Comparison of ENCODE assay signal across 8 cellular contexts in genomic region chr11:22624742-22625447, GRCh38. TPM values are rescaled to one million over a fixed set of nuclear protein-coding genes. Genes with fewer than 3 reads are reported as not detected.
DNase-seq lines count a peak whose midpoint lies in the region; ATAC-seq and TF ChIP-seq lines count a peak whose summit lies in the region.

No MANE protein-coding gene starts in this region.

- peaks cover 33% of the 10 kb centered on the region for H3K4me1 Mint-ChIP-seq in activated CD4-positive, alpha-beta T cell treated with anti-CD3 and anti-CD28 coated beads for 36 hours

- H3K9me3 Mint-ChIP-seq in activated CD4-positive, alpha-beta T cell treated with anti-CD3 and anti-CD28 coated beads for 36 hours (ENCODE audit: low read depth), result peaks cover under 1% of the 10 kb centered on the region

- no peaks in the 10 kb centered on the region for H3K36me3 ChIP-seq in duodenal mucosa (ENCODE audit: control insufficient read depth in 1 of 2, insufficient read depth in 2 of 2, low read length in 2 of 2)
- no peaks in the 10 kb centered on the region for H3K36me3 ChIP-seq in lung (ENCODE audit: control insufficient read depth in 2 of 2, insufficient read depth in 2 of 2, low read length in 2 of 2)

- CTCF ChIA-PET in activated CD4-positive, alpha-beta T cell treated with anti-CD3 and anti-CD28 coated beads for 36 hours (lab: Charles Lee), result interaction anchor here (0.8 to 1.4 kb wide), 4 partner anchors 32 to 205 kb away, joined by 3 to 6 read pairs (median 4); partner anchors contain the start of gene SVIP

- no peaks in the 10 kb centered on the region for H3K27me3 Mint-ChIP-seq in activated CD4-positive, alpha-beta T cell treated with anti-CD3 and anti-CD28 coated beads for 36 hours

- peak; percentile 54 for TF ChIP-seq CTCF in AG10803 (conservative IDR thresholded peaks at IDR 0.05; ENCODE audit: low read length)
- TF ChIP-seq CTCF in lung (IDR thresholded peaks at IDR 0.05; ENCODE audit: control extremely low read depth, extremely low read depth), result peak; percentile 7

- H3K4me1 ChIP-seq in duodenal mucosa (ENCODE audit: control insufficient read depth in 1 of 2, insufficient read depth in 2 of 2, low read length in 2 of 2) (peaks cover 11 to 22% of the 10 kb centered on the region in 2 donors), lung (ENCODE audit: control insufficient read depth in 2 of 2, insufficient read depth in 2 of 2, low read length in 2 of 2) (peaks cover 0 to 3% of the 10 kb centered on the region in 2 donors)

- intact Hi-C loops in activated CD4-positive, alpha-beta T cell treated with anti-CD3 and anti-CD28 coated beads for 36 hours (cut with DNase I, micrococcal nuclease), result loop anchor here (1.0 to 2.0 kb wide), 3 partner anchors 78 to 204 kb away; partner anchors contain the start of gene SVIP (in 2 of the 2)

- no peaks in the 10 kb centered on the region for H3K27me3 ChIP-seq in duodenal mucosa (ENCODE audit: control insufficient read depth in 1 of 2, insufficient read depth in 2 of 2, low read length in 2 of 2)
- H3K27me3 ChIP-seq in lung (ENCODE audit: control insufficient read depth, insufficient read depth), result no peaks in the 10 kb centered on the region

- H3K9me3 ChIP-seq in duodenal mucosa (ENCODE audit: control insufficient read depth in 1 of 2, low read length in 2 of 2) (no peaks in the 10 kb centered on the region), lung (ENCODE audit: control insufficient read depth in 2 of 2, insufficient read depth in 1 of 2, low read length in 1 of 2) (no peaks in the 10 kb centered on the region)

- H3K4me3 ChIP-seq in AG10803 (ENCODE audit: low read length), result peak overlapping the region; percentile 87
- H3K4me3 ChIP-seq in duodenal mucosa (ENCODE audit: low read depth in 1 of 2, low read length in 2 of 2), result peak overlapping the region; percentile 93
- H3K4me3 ChIP-seq in lung, result peak overlapping the region; percentile 87

- POLR2A ChIA-PET in activated CD4-positive, alpha-beta T cell treated with anti-CD3 and anti-CD28 coated beads for 36 hours (lab: Charles Lee), result no interaction called here

- H3K4me3 Mint-ChIP-seq in activated CD4-positive, alpha-beta T cell treated with anti-CD3 and anti-CD28 coated beads for 36 hours, result peak overlapping the region; percentile 97

- DNase-seq in AG10803 (ENCODE audit: low read depth) (peak; percentile 49), NCI-H2171 treated with DMSO at 0.1 percent for 48 hours (lab: John Stamatoyannopoulos, UW) (peak; percentile 91), lung (ENCODE audit: low spot score) (peak; percentile 58)
- peak; percentile 79 for DNase-seq in activated CD4-positive, alpha-beta T cell treated with anti-CD3 and anti-CD28 coated beads for 36 hours
- DNase-seq in stimulated activated CD8-positive, alpha-beta memory T cell treated with anti-CD3 and anti-CD28 coated beads, Interleukin-12 subunit alpha, Interleukin-12 subunit beta, amount 100 ng/mL, for 24 hours (ENCODE audit: extremely low read depth), result peak; percentile 16

- peak overlapping the region; percentile 98 for H3K27ac Mint-ChIP-seq in activated CD4-positive, alpha-beta T cell treated with anti-CD3 and anti-CD28 coated beads for 36 hours

- 5 to 6% methylated on average over 31 of the region's 31 CpGs for WGBS in lung, 2 donors

- ATAC-seq in GM18870 (IDR thresholded peaks at IDR 0.05; ENCODE audit: unreplicated experiment) (peak; percentile 31), HG03139 (IDR thresholded peaks at IDR 0.05; ENCODE audit: unreplicated experiment) (peak; percentile 45), lung (ENCODE audit: insufficient read depth, low FRiP score) (peak; percentile 73)
- ATAC-seq in activated CD4-positive, alpha-beta T cell treated with anti-CD3 and anti-CD28 coated beads for 36 hours, result peak; percentile 57

- peak overlapping the region; percentile 78 to 86 for H3K9ac ChIP-seq in duodenal mucosa (ENCODE audit: low read depth in 1 of 2, low read length in 2 of 2)

- H3K36me3 Mint-ChIP-seq in activated CD4-positive, alpha-beta T cell treated with anti-CD3 and anti-CD28 coated beads for 36 hours (ENCODE audit: low read depth), result peaks cover 31% of the 10 kb centered on the region

- peak overlapping the region; percentile 97 for H3K27ac ChIP-seq in duodenal mucosa (ENCODE audit: low read depth, low read length)
- peak overlapping the region; percentile 91 to 97 for H3K27ac ChIP-seq in lung (ENCODE audit: low read depth in 1 of 2, low read length in 1 of 2)

RNA-seq across cellular contexts. Expression of gene FANCF, which starts 0.7 kb away (rescaled TPM):
- 10 to 100 TPM; 10.3 to 13.7 TPM for total RNA-seq in activated CD4-positive, alpha-beta T cell treated with anti-CD3 and anti-CD28 coated beads for 36 hours
- total RNA-seq in lung, result 10 to 100 TPM; 11.7 to 12.8 TPM
- 1 to 10 TPM; 5.4 to 5.8 TPM for polyA plus RNA-seq in lung

RNA-seq across cellular contexts. Expression of gene GAS2, which starts 41.5 kb away (rescaled TPM):
- total RNA-seq in activated CD4-positive, alpha-beta T cell treated with anti-CD3 and anti-CD28 coated beads for 36 hours, result 1 to 10 TPM; 1.3 to 1.4 TPM
- 1 to 10 TPM; 1.6 to 9.8 TPM for total RNA-seq in lung
- polyA plus RNA-seq in lung, result under 1 TPM; 0.58 to 0.75 TPM

Comparison
In these comparisons a context has a peak if more than half of its experiments do, and no peak if none do; other contexts are left out.
1. Peak in every context shown above with its lines: DNase-seq, ATAC-seq, H3K4me3 ChIP-seq and H3K27ac ChIP-seq.
2. DNase-seq: peak in every context shown above with its lines; median percentile 91 in NCI-H2171 treated with DMSO at 0.1 percent for 48 hours; 79 in activated CD4-positive, alpha-beta T cell treated with anti-CD3 and anti-CD28 coated beads for 36 hours; 58 in lung; 49 in AG10803; 16 in stimulated activated CD8-positive, alpha-beta memory T cell treated with anti-CD3 and anti-CD28 coated beads, Interleukin-12 subunit alpha, Interleukin-12 subunit beta, amount 100 ng/mL, for 24 hours.